8 cellular contexts compared by ENCODE assay signal in the genomic region with DNA sequence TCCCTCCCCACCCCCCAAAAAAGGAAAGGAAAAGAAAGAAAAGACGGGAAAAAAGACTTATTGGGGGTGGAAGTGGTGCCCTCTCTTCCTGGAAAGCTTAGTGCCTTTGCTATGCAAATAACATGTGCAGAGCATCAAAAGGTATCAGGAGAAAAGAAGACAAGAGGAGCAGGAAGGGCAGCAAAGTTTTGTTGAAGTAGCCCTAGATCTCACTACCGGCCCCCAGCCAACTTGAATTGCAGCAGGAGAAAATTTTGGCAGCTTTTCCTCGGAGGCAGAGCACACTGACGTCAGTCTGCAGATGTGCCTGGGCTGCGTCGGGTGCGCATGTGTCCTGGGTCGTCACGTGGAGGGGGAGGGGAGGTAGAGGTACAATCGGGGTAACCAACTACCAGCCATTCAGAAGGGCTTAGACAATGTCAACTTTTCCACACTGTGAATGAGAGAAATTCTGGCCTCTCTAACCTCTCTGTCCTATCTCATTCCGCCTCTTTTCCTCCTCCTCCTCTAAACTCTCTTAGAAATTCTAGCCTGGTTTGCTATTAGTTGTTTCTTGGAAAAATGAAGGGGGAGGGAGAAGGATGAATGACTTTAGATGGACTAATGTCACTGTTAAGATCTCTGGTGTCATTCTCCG. TPM values are rescaled to one million over a fixed set of nuclear protein-coding genes. Genes with fewer than 3 reads are reported as not detected.
DNase-seq lines count a peak whose midpoint lies in the region; ATAC-seq, FAIRE-seq and TF ChIP-seq lines count a peak whose summit lies in the region.

A gene with protein sequence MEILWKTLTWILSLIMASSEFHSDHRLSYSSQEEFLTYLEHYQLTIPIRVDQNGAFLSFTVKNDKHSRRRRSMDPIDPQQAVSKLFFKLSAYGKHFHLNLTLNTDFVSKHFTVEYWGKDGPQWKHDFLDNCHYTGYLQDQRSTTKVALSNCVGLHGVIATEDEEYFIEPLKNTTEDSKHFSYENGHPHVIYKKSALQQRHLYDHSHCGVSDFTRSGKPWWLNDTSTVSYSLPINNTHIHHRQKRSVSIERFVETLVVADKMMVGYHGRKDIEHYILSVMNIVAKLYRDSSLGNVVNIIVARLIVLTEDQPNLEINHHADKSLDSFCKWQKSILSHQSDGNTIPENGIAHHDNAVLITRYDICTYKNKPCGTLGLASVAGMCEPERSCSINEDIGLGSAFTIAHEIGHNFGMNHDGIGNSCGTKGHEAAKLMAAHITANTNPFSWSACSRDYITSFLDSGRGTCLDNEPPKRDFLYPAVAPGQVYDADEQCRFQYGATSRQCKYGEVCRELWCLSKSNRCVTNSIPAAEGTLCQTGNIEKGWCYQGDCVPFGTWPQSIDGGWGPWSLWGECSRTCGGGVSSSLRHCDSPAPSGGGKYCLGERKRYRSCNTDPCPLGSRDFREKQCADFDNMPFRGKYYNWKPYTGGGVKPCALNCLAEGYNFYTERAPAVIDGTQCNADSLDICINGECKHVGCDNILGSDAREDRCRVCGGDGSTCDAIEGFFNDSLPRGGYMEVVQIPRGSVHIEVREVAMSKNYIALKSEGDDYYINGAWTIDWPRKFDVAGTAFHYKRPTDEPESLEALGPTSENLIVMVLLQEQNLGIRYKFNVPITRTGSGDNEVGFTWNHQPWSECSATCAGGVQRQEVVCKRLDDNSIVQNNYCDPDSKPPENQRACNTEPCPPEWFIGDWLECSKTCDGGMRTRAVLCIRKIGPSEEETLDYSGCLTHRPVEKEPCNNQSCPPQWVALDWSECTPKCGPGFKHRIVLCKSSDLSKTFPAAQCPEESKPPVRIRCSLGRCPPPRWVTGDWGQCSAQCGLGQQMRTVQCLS (N-terminal part only) (minus strand): TSS at position 286 of the 637 bp plus-strand sequence. CDS start 8,247 bp downstream, outside the sequence.

- no peak for TF ChIP-seq CTCF in SU-DHL-6 (IDR thresholded peaks at IDR 0.05; ENCODE audit: insufficient read depth, low read length, poor library complexity, severe bottlenecking)
- TF ChIP-seq CTCF in pancreas (IDR thresholded peaks at IDR 0.05): no peak
- TF ChIP-seq CTCF in thyroid gland (IDR thresholded peaks at IDR 0.05): no peak

- peak within 1 kb of the TSS; percentile 77 for H2AFZ ChIP-seq in GM23248
- H2AFZ ChIP-seq in SU-DHL-6 (ENCODE audit: low read depth, low read length, severe bottlenecking): peak within 1 kb of the TSS; percentile 89

- H3K79me2 ChIP-seq in GM23248 (ENCODE audit: insufficient read depth) (peaks cover 48% of the 10 kb centered on the region), SU-DHL-6 (ENCODE audit: insufficient read depth, low read length) (no peaks in the 10 kb centered on the region)

- H3K4me3 ChIP-seq in GM23248 (peak within 1 kb of the TSS; percentile 99), SU-DHL-6 (ENCODE audit: insufficient read depth, low read length, poor library complexity, severe bottlenecking) (peak within 1 kb of the TSS; percentile 61), pancreas (peak within 1 kb of the TSS; percentile 30 to 44 (median 36)), thyroid gland (replicated peaks in 1 of 3) (peak within 1 kb of the TSS in 2 of 3 donors; percentile 39 to 64)

- H3K36me3 ChIP-seq in GM23248 (ENCODE audit: low read depth) (no peaks in the 10 kb centered on the region), SU-DHL-6 (ENCODE audit: low read length) (no peaks in the 10 kb centered on the region), pancreas (no peaks in the 10 kb centered on the region), thyroid gland (no peaks in the 10 kb centered on the region)

- TF ChIP-seq POLR2A in thyroid gland (IDR thresholded peaks at IDR 0.05): peak in 1 of 2 donors; percentile 74

- peak; percentile 61 for DNase-seq in GDM1 (lab: John Stamatoyannopoulos, UW)
- peak; percentile 100 for DNase-seq in GM23248
- DNase-seq in LoVo (ENCODE audit: low spot score): peak; percentile 79
- DNase-seq in activated naive CD8-positive, alpha-beta T cell treated with anti-CD3 and anti-CD28 coated beads, Interleukin-2, amount 50 U/mL, for 16 hours (ENCODE audit: low read depth, low spot score): peak; percentile 55
- peak; percentile 94 for DNase-seq in Right ventricle myocardium superior
- peak; percentile 78 to 86 (median 80) for DNase-seq in pancreas
- peak; percentile 92 to 94 for DNase-seq in thyroid gland

- intact Hi-C loops in Right ventricle myocardium superior (cut with DNase I): loop anchor here (5.0 kb wide), 2 partner anchors 379 to 669 kb away; no protein-coding TSS in a partner anchor
- intact Hi-C loops in pancreas (cut with DNase I): loop anchor here in 1 of 3 donors (5.0 to 10.0 kb wide), 2 partner anchors 379 to 667 kb away; no protein-coding TSS in a partner anchor
- intact Hi-C loops in thyroid gland (cut with DNase I): loop anchor here (5.0 to 10.0 kb wide), 3 partner anchors 379 to 677 kb away; no protein-coding TSS in a partner anchor

- ATAC-seq in Right ventricle myocardium superior (ENCODE audit: poor library complexity): peak; percentile 95
- ATAC-seq in pancreas: peak; percentile 76 to 90 (median 89)

- 0 to 1% methylated on average over 12 of the region's 12 CpGs for WGBS in GM23248 (ENCODE audit: low coverage in 1 of 2, low lambda C conversion rate in 2 of 2, missing lambda C conversion rate in 2 of 2), 2 experiments
- WGBS in pancreas, 2 donors: 0% methylated on average over 12 of the region's 12 CpGs
- WGBS in thyroid gland, 2 donors: 0% methylated on average over 12 of the region's 12 CpGs

- peak; percentile 20 for FAIRE-seq in pancreas (lab: Jason Lieb, UNC)

- no peaks in the 10 kb centered on the region for H3K9me3 ChIP-seq in GM23248 (ENCODE audit: low read depth)
- H3K9me3 ChIP-seq in SU-DHL-6 (ENCODE audit: insufficient read depth, low read length): no peaks in the 10 kb centered on the region
- no peaks in the 10 kb centered on the region for H3K9me3 ChIP-seq in pancreas
- H3K9me3 ChIP-seq in thyroid gland: no peaks in the 10 kb centered on the region

- H3K9ac ChIP-seq in GM23248 (peak within 1 kb of the TSS; percentile 92), SU-DHL-6 (ENCODE audit: low read length) (peak within 1 kb of the TSS; percentile 53)

- in situ Hi-C loops in GM23248 (cut with MboI): loop anchor here (5.0 to 25.0 kb wide), 4 partner anchors 387 to 844 kb away; no protein-coding TSS in a partner anchor

- no peaks in the 10 kb centered on the region for H3K27me3 ChIP-seq in GM23248 (replicated peaks; ENCODE audit: insufficient read depth)
- H3K27me3 ChIP-seq in SU-DHL-6 (ENCODE audit: low read length): no peaks in the 10 kb centered on the region
- no peaks in the 10 kb centered on the region for H3K27me3 ChIP-seq in pancreas
- H3K27me3 ChIP-seq in thyroid gland: no peaks in the 10 kb centered on the region

- no peaks in the 10 kb centered on the region for H4K20me1 ChIP-seq in GM23248 (ENCODE audit: insufficient read depth)
- no peaks in the 10 kb centered on the region for H4K20me1 ChIP-seq in SU-DHL-6 (ENCODE audit: low read depth, low read length)

- H3K4me2 ChIP-seq in GM23248 (ENCODE audit: unreplicated experiment): peak within 1 kb of the TSS; percentile 100
- H3K4me2 ChIP-seq in SU-DHL-6 (ENCODE audit: low read depth, low read length, poor library complexity, severe bottlenecking): peak within 1 kb of the TSS; percentile 99

- H3K9me2 ChIP-seq in GM23248 (ENCODE audit: insufficient read depth) (no peaks in the 10 kb centered on the region), SU-DHL-6 (replicated peaks; ENCODE audit: insufficient read depth, low read length) (no peaks in the 10 kb centered on the region)

- H3F3A ChIP-seq in GM23248 (ENCODE audit: insufficient read depth) (peaks cover 44% of the 10 kb centered on the region), SU-DHL-6 (ENCODE audit: insufficient read depth) (peaks cover 12% of the 10 kb centered on the region)

- H3K27ac ChIP-seq in GM23248 (peak within 1 kb of the TSS; percentile 96), SU-DHL-6 (ENCODE audit: low read depth, low read length) (peak within 1 kb of the TSS; percentile 56), pancreas (peak within 1 kb of the TSS; percentile 14 to 87 (median 64)), thyroid gland (peak within 1 kb of the TSS; percentile 82 to 93 (median 91))

- H3K4me1 ChIP-seq in GM23248 (ENCODE audit: insufficient read depth) (peaks cover 32% of the 10 kb centered on the region), pancreas (peaks cover 4 to 14% (median 13%) of the 10 kb centered on the region in 3 donors), thyroid gland (peaks cover 12 to 16% of the 10 kb centered on the region in 2 donors)

RNA-seq across cellular contexts. Expression of the gene that starts here (rescaled TPM):
- total RNA-seq in GM23248 (2014; rRNA removed; shearing (Covaris generic)): 62.5 and 76.0 TPM in 2 replicates
- polyA plus RNA-seq in GM23248 (2016; fragmentation: Nextera tagmentation; extraction: Ambion mirVana) (7.9 and 10.1 TPM in 2 replicates), pancreas (under 1 TPM; 0.19 to 0.70 TPM)
- total RNA-seq in Right ventricle myocardium superior (0.78 TPM), pancreas (under 1 TPM; 0.14 to 0.47 (median 0.30) TPM), thyroid gland (1 to 10 TPM; 1.0 to 3.4 (median 3.3) TPM)

Comparison
In these comparisons a context has a peak if more than half of its experiments do, and no peak if none do; other contexts are left out.
1. Peak in every context shown above with its lines: DNase-seq, ATAC-seq, H3K4me3 ChIP-seq and H3K27ac ChIP-seq.
2. RNA of the gene that starts here (total RNA-seq): 62.5 to 76.0 TPM in GM23248; 1.0 to 3.4 TPM in thyroid gland, 0.78 TPM in Right ventricle myocardium superior (single experiment) and 0.14 to 0.47 TPM in pancreas; every median in the first group is over 10 times any median in the second.
3. Peak in DNase-seq and ATAC-seq in Right ventricle myocardium superior; RNA of the gene not detected or under 1 TPM.
4. Peak in DNase-seq, ATAC-seq, H3K4me3 ChIP-seq and H3K27ac ChIP-seq in pancreas; RNA of the gene not detected or under 1 TPM.
5. H3K4me3 ChIP-seq: peak in every context shown above with its lines; median percentile 99 in GM23248; 61 in SU-DHL-6; 52 in thyroid gland; 36 in pancreas.